ENCODE assay signal across 16 cellular contexts in genomic region chr1:1990222-1990621, GRCh38. TPM values are rescaled to one million over a fixed set of nuclear protein-coding genes. Genes with fewer than 3 reads are reported as not detected.
DNase-seq lines count a peak whose midpoint lies in the region; ATAC-seq and TF ChIP-seq lines count a peak whose summit lies in the region.
"Had no signal": no experiment of that assay in that cellular context is flagged by ENCODE, and none has a peak within 500 bp of the region (broad histone marks: within the 10 kb centered on the region; RNA-seq: fewer than 3 reads in every experiment).

No MANE protein-coding gene starts in this region.

- intact Hi-C loops in left lung (cut with DNase I) (no loop called here), stomach (cut with DNase I; ENCODE audit: low total_unique reads) (no loop called here)

- H3K36me3 ChIP-seq in H7 (replicated peaks; ENCODE audit: control insufficient read depth, insufficient read depth, low read length) = no peaks in the 10 kb centered on the region
- no peaks in the 10 kb centered on the region for H3K36me3 ChIP-seq in left lung
- H3K36me3 ChIP-seq in stomach = no peaks in the 10 kb centered on the region
- H3K36me3 ChIP-seq: MG63, tibial nerve had no signal

- H3K4me1 ChIP-seq in left lung = no peaks in the 10 kb centered on the region
- H3K4me1 ChIP-seq in stomach = peaks cover 4 to 11% (median 5%) of the 10 kb centered on the region in 4 donors
- H3K4me1 ChIP-seq: foreskin keratinocyte had no signal

- peak; percentile 65 for DNase-seq in H7
- DNase-seq in fibroblast of mammary gland (ENCODE audit: low read depth) = peak; percentile 14
- no peak for DNase-seq in left lung
- DNase-seq in stomach = no peak
- no peak for DNase-seq in activated naive CD8-positive, alpha-beta T cell treated with anti-CD3 and anti-CD28 coated beads, Interleukin-2, amount 50 U/mL, for 24 hours
- DNase-seq in activated CD4-positive, alpha-beta T cell treated with anti-CD3 and anti-CD28 coated beads, Interleukin-2, amount 50 U/mL, for 48 hours = no peak
- DNase-seq in NCI-H2029 (lab: John Stamatoyannopoulos, UW) = no peak
- DNase-seq: activated gamma-delta T cell; effector CD8-positive, alpha-beta T cell; foreskin keratinocyte; MG63; NCI-H2081; NCI-H524; PC-3 had no signal

- TF ChIP-seq CTCF in fibroblast of mammary gland (conservative IDR thresholded peaks at IDR 0.05; ENCODE audit: control insufficient read depth, insufficient read depth, low read depth, low read length) = no peak
- no peak for TF ChIP-seq CTCF in left lung (IDR thresholded peaks at IDR 0.05)
- no peak for TF ChIP-seq CTCF in stomach (IDR thresholded peaks at IDR 0.05)

- ATAC-seq in left lung (peak; percentile 67), GM21737 (IDR thresholded peaks at IDR 0.05; ENCODE audit: unreplicated experiment) (no peak)
- ATAC-seq in activated naive CD8-positive, alpha-beta T cell treated with anti-CD3 and anti-CD28 coated beads, Interleukin-2, amount 50 U/mL, for 24 hours = no peak
- ATAC-seq: foreskin keratinocyte, PC-3 had no signal

- no peak for TF ChIP-seq EP300 in stomach (IDR thresholded peaks at IDR 0.05)

- no peaks in the 10 kb centered on the region for H3K4me1 Mint-ChIP-seq in activated naive CD8-positive, alpha-beta T cell treated with anti-CD3 and anti-CD28 coated beads, Interleukin-2, amount 50 U/mL, for 24 hours

- WGBS in stomach, 5 donors = 33 to 52% (median 44%) methylated on average over 10 of the region's 10 CpGs

- H3K9me3 Mint-ChIP-seq in activated naive CD8-positive, alpha-beta T cell treated with anti-CD3 and anti-CD28 coated beads, Interleukin-2, amount 50 U/mL, for 24 hours = no peaks in the 10 kb centered on the region

- H3K27me3 ChIP-seq in H7 (ENCODE audit: control insufficient read depth, insufficient read depth, low read length) (no peaks in the 10 kb centered on the region), left lung (peaks cover 0 to 51% of the 10 kb centered on the region in 2 donors), stomach (peaks cover 0 to 61% (median 8%) of the 10 kb centered on the region in 3 donors)

- H3K27ac Mint-ChIP-seq in activated naive CD8-positive, alpha-beta T cell treated with anti-CD3 and anti-CD28 coated beads, Interleukin-2, amount 50 U/mL, for 24 hours = no peak overlapping the region

- H3K9me3 ChIP-seq in left lung (no peaks in the 10 kb centered on the region), stomach (no peaks in the 10 kb centered on the region)
- H3K9me3 ChIP-seq: MG63, tibial nerve had no signal

- no peak overlapping the region for H3K4me3 ChIP-seq in H7 (ENCODE audit: insufficient read depth, low read depth, low read length)
- H3K4me3 ChIP-seq in fibroblast of mammary gland (ENCODE audit: control insufficient read depth, low read depth, low read length) = no peak overlapping the region
- H3K4me3 ChIP-seq in left lung = no peak overlapping the region
- H3K4me3 ChIP-seq in stomach = no peak overlapping the region
- H3K4me3 ChIP-seq: MG63, tibial nerve had no signal

- H3K27me3 Mint-ChIP-seq in activated naive CD8-positive, alpha-beta T cell treated with anti-CD3 and anti-CD28 coated beads, Interleukin-2, amount 50 U/mL, for 24 hours = peaks cover 14% of the 10 kb centered on the region

- no peak overlapping the region for H3K4me3 Mint-ChIP-seq in activated naive CD8-positive, alpha-beta T cell treated with anti-CD3 and anti-CD28 coated beads, Interleukin-2, amount 50 U/mL, for 24 hours

- H3K36me3 Mint-ChIP-seq in activated naive CD8-positive, alpha-beta T cell treated with anti-CD3 and anti-CD28 coated beads, Interleukin-2, amount 50 U/mL, for 24 hours (ENCODE audit: low read depth) = no peaks in the 10 kb centered on the region

- peak overlapping the region in 1 of 2 donors; percentile 65 for H3K27ac ChIP-seq in left lung
- peak overlapping the region in 4 of 5 donors; percentile 33 to 72 (median 56) for H3K27ac ChIP-seq in stomach
- H3K27ac ChIP-seq: foreskin keratinocyte had no signal

- no peak for TF ChIP-seq POLR2A in stomach (IDR thresholded peaks at IDR 0.05)

RNA-seq across cellular contexts. Expression of gene CFAP74, which starts 13.4 kb away (rescaled TPM):
- not detected in 2 replicates for total RNA-seq in H7 (2014; rRNA removed; shearing (Covaris generic))
- 1 to 10 TPM in 1 of 2 donors, under 1 TPM in 1; 0.23 to 2.6 TPM for total RNA-seq in left lung
- under 1 TPM in 1 of 5 donors, not detected in 4; under 0.01 TPM for total RNA-seq in stomach
- polyA plus RNA-seq in stomach = not detected
- total RNA-seq: PC-3, tibial nerve had no signal

RNA-seq across cellular contexts. Expression of gene GABRD, which starts 28.9 kb away (rescaled TPM):
- total RNA-seq in H7 (2014; rRNA removed; shearing (Covaris generic)) = 2.7 and 5.1 TPM in 2 replicates
- total RNA-seq in left lung = under 1 TPM; 0.31 to 0.50 TPM
- 1 to 10 TPM in 1 of 5 donors, not detected in 4; 1.5 TPM for total RNA-seq in stomach
- under 1 TPM in 2 of 3 donors, not detected in 1; 0.50 to 0.95 TPM for polyA plus RNA-seq in stomach
- total RNA-seq: foreskin keratinocyte, PC-3 had no signal
- polyA plus RNA-seq: foreskin keratinocyte had no signal

RNA-seq across cellular contexts. Expression of gene PRKCZ, which starts 60.0 kb away (rescaled TPM):
- 38.5 and 41.8 TPM in 2 replicates for total RNA-seq in H7 (2014; rRNA removed; shearing (Covaris generic))
- total RNA-seq in left lung (100 to 1,000 TPM; 100 to 129 TPM), stomach (10 to 100 TPM; 11.1 to 55.8 (median 21.3) TPM)
- polyA plus RNA-seq in stomach = 10 to 100 TPM; 23.7 to 38.8 (median 27.3) TPM

Comparison
In these comparisons a context has a peak if more than half of its experiments do, and no peak if none do; other contexts are left out.
1. DNase-seq: peak in H7 (single experiment) and fibroblast of mammary gland (single experiment); none in left lung (0 of 2), stomach (single experiment), activated naive CD8-positive, alpha-beta T cell treated with anti-CD3 and anti-CD28 coated beads, Interleukin-2, amount 50 U/mL, for 24 hours (single experiment), activated CD4-positive, alpha-beta T cell treated with anti-CD3 and anti-CD28 coated beads, Interleukin-2, amount 50 U/mL, for 48 hours (0 of 2) and NCI-H2029 (single experiment).